Comparison of ENCODE assay signal across 7 cellular contexts in genomic region chr19:3968556-3969434, GRCh38. TPM values are rescaled to one million over a fixed set of nuclear protein-coding genes. Genes with fewer than 3 reads are reported as not detected.
DNase-seq lines count a peak whose midpoint lies in the region; FAIRE-seq and TF ChIP-seq lines count a peak whose summit lies in the region.

No MANE protein-coding gene starts in this region.

- peaks cover 17% of the 10 kb centered on the region for H3K36me3 ChIP-seq in mammary epithelial cell (ENCODE audit: insufficient read depth, low read length)
- peaks cover 15 to 33% (median 24%) of the 10 kb centered on the region in 3 donors for H3K36me3 ChIP-seq in skeletal muscle tissue (ENCODE audit: control insufficient read depth in 3 of 3, insufficient read depth in 3 of 3, low read length in 3 of 3)

- H3K4me2 ChIP-seq in mammary epithelial cell (ENCODE audit: insufficient read depth, low read depth, low read length) = peak overlapping the region; percentile 81

- in situ Hi-C loops in mammary epithelial cell (cut with MboI; ENCODE audit: low sequenced_read_pairs in 2 of 2) = no loop called here

- TSS peak; percentile 82 for BruUV-seq in mammary epithelial cell (replicated peaks; lab: Mats Ljungman, UMichigan)

- no peaks in the 10 kb centered on the region for H3K27me3 ChIP-seq in mammary epithelial cell (ENCODE audit: insufficient read depth, low read length)
- H3K27me3 ChIP-seq in skeletal muscle tissue (ENCODE audit: control insufficient read depth in 3 of 3, insufficient read depth in 3 of 3, low read length in 3 of 3) = no peaks in the 10 kb centered on the region

- DNase-seq in NCI-H2196 (lab: John Stamatoyannopoulos, UW; ENCODE audit: unreplicated experiment) (peak; percentile 94), mammary epithelial cell (peak; percentile 92), iPS-NIHi7 (ENCODE audit: extremely low spot score) (peak; percentile 85), SKM-1 treated with dmso at 0.1 percent for 144 hours (lab: John Stamatoyannopoulos, UW; ENCODE audit: unreplicated experiment) (no peak)
- DNase-seq in central memory CD4-positive, alpha-beta T cell = no peak

- H3K9ac ChIP-seq in mammary epithelial cell (ENCODE audit: insufficient read depth, low read length) (peak overlapping the region; percentile 39), skeletal muscle tissue (ENCODE audit: low read depth in 1 of 3, low read length in 3 of 3) (peak overlapping the region; percentile 25 to 98 (median 96))

- H3K27ac ChIP-seq in mammary epithelial cell (ENCODE audit: insufficient read depth, low read depth, low read length) = peak overlapping the region; percentile 88
- peak overlapping the region; percentile 98 for H3K27ac ChIP-seq in skeletal muscle tissue (ENCODE audit: low read depth, low read length)

- H3K4me1 ChIP-seq in mammary epithelial cell (ENCODE audit: insufficient read depth, low read length) (peaks cover 24% of the 10 kb centered on the region), skeletal muscle tissue (ENCODE audit: control insufficient read depth in 3 of 3, insufficient read depth in 3 of 3, low read length in 3 of 3) (peaks cover 44 to 60% (median 49%) of the 10 kb centered on the region in 3 donors)

- WGBS in mammary epithelial cell (ENCODE audit: low coverage, missing lambda C conversion rate) = 0% methylated on average over 6 of the region's 9 CpGs

- H2AFZ ChIP-seq in mammary epithelial cell (ENCODE audit: low read depth, low read length) = no peak overlapping the region

- intact Hi-C loops in mammary epithelial cell (cut with micrococcal nuclease) = loop anchor here (1.0 to 2.0 kb wide), 2 partner anchors 116 to 206 kb away; partner anchors contain the start of gene MRPL54

- dilution Hi-C loops in mammary epithelial cell (cut with HindIII; ENCODE audit: low sequenced_read_pairs) = no loop called here

- H3K79me2 ChIP-seq in mammary epithelial cell (ENCODE audit: insufficient read depth, low read length) = peaks cover 58% of the 10 kb centered on the region

- peak; percentile 98 for FAIRE-seq in G401.6 (lab: Jason Lieb, UNC)

- H4K20me1 ChIP-seq in mammary epithelial cell (ENCODE audit: insufficient read depth, low read length) = peaks cover 2% of the 10 kb centered on the region

- H3K9me3 ChIP-seq in mammary epithelial cell (replicated peaks; ENCODE audit: insufficient read depth, low read length) (no peaks in the 10 kb centered on the region), skeletal muscle tissue (ENCODE audit: control insufficient read depth in 3 of 3, low read length in 3 of 3) (no peaks in the 10 kb centered on the region)

- TF ChIP-seq CTCF in mammary epithelial cell (conservative IDR thresholded peaks at IDR 0.05 in 1 of 2, IDR thresholded peaks at IDR 0.05 in 1 of 2; ENCODE audit: extremely low read depth in 1 of 2, insufficient read depth in 1 of 2, low read depth in 1 of 2, low read length in 2 of 2) = no peak

- CTCF ChIA-PET in mammary epithelial cell (lab: Charles Lee; ENCODE audit: low non-redundant PET) = interaction anchor here (0.6 to 1.9 kb wide), 2 partner anchors 19 to 240 kb away, joined by 3 to 31 read pairs; no protein-coding TSS in a partner anchor

- H3K4me3 ChIP-seq in mammary epithelial cell (replicated peaks in 1 of 3; ENCODE audit: insufficient read depth in 1 of 3, low read depth in 2 of 3, low read length in 3 of 3) = peak overlapping the region; percentile 25 to 92 (median 27)
- peak overlapping the region; percentile 78 to 90 (median 88) for H3K4me3 ChIP-seq in skeletal muscle tissue (ENCODE audit: low read length in 3 of 3)

RNA-seq across cellular contexts. Expression of gene DAPK3, which starts 2.1 kb away (rescaled TPM):
- total RNA-seq in mammary epithelial cell (10 to 100 TPM; 69.2 to 99.9 TPM), skeletal muscle tissue (63.7 TPM)
- polyA plus RNA-seq in mammary epithelial cell = 37.3 TPM
- polyA minus RNA-seq in mammary epithelial cell = 92.3 TPM

RNA-seq across cellular contexts. Expression of gene EEF2, which starts 16.5 kb away (rescaled TPM):
- total RNA-seq in mammary epithelial cell (1,000 to 10,000 TPM; 2,299 to 2,969 TPM), skeletal muscle tissue (4,276 TPM)
- 1,137 TPM for polyA plus RNA-seq in mammary epithelial cell
- 1,027 TPM for polyA minus RNA-seq in mammary epithelial cell

RNA-seq across cellular contexts. Expression of gene NMRK2, which starts 35.9 kb away (rescaled TPM):
- total RNA-seq in mammary epithelial cell (not detected), skeletal muscle tissue (48.5 TPM)
- polyA plus RNA-seq in mammary epithelial cell = not detected
- not detected for polyA minus RNA-seq in mammary epithelial cell

RNA-seq across cellular contexts. Expression of gene PIAS4, which starts 38.7 kb away (rescaled TPM):
- total RNA-seq in mammary epithelial cell (10 to 100 TPM; 20.8 to 29.9 TPM), skeletal muscle tissue (19.3 TPM)
- polyA plus RNA-seq in mammary epithelial cell = 11.5 TPM
- 13.7 TPM for polyA minus RNA-seq in mammary epithelial cell

Comparison
In these comparisons a context has a peak if more than half of its experiments do, and no peak if none do; other contexts are left out.
1. DNase-seq: peak in NCI-H2196 (single experiment), mammary epithelial cell (single experiment) and iPS-NIHi7 (single experiment); none in SKM-1 treated with dmso at 0.1 percent for 144 hours (single experiment) and central memory CD4-positive, alpha-beta T cell (single experiment).
2. RNA of gene NMRK2, which starts 35.9 kb away (total RNA-seq): 48.5 TPM in skeletal muscle tissue (single experiment); not detected in mammary epithelial cell; every median in the first group is over 10 times any median in the second.